8 cellular contexts compared by ENCODE assay signal in the genomic region with DNA sequence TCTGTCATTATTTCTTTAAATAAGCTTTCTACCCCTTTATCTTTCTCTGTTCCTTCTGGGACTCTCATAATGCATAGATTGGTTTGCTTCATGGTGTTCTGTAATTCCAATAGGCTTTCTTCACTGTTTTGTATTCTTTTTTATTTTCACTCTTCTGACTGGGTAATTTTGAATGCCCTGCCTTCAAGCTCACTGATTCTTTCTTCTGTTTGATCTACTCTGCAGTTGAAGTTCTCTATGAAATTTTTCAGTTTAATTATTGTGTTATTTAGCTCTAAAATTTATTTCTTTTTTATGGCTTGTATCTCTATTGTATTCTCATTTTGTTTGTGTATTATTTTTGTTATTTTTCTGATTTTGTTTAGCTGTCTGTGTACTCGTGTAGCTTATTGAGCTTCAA.
"Had no signal": no experiment of that assay in that cellular context is flagged by ENCODE, and none has a peak within 500 bp of the region (broad histone marks: within the 10 kb centered on the region; RNA-seq: fewer than 3 reads in every experiment).

No MANE protein-coding gene starts in this region.

- H3K27ac ChIP-seq: GM23248 had no signal

- DNase-seq: GM23248, GOT3, H7, H9, HCEC 1CT had no signal

- H3K4me1 Mint-ChIP-seq: GM23338, H9 had no signal

- H3K4me2 ChIP-seq: GM23338 had no signal

- H3K36me3 ChIP-seq: HAP-1 had no signal

- H3K9me3 Mint-ChIP-seq: GM23338, H9 had no signal

- H3K4me3 Mint-ChIP-seq: GM23338, H9 had no signal

- H3K4me1 ChIP-seq: HAP-1 had no signal

- H3K9me3 ChIP-seq: HAP-1 had no signal

- H3K27ac Mint-ChIP-seq: GM23338, H9 had no signal

- H2AFZ ChIP-seq: GM23248, GM23338 had no signal

- H3K9ac ChIP-seq: GM23248 had no signal

- ATAC-seq: GM23338, HCT116 had no signal

- H3K4me3 ChIP-seq: GM23248, GM23338, HAP-1 had no signal
